19 cellular contexts compared by ENCODE assay signal in the genomic region with DNA sequence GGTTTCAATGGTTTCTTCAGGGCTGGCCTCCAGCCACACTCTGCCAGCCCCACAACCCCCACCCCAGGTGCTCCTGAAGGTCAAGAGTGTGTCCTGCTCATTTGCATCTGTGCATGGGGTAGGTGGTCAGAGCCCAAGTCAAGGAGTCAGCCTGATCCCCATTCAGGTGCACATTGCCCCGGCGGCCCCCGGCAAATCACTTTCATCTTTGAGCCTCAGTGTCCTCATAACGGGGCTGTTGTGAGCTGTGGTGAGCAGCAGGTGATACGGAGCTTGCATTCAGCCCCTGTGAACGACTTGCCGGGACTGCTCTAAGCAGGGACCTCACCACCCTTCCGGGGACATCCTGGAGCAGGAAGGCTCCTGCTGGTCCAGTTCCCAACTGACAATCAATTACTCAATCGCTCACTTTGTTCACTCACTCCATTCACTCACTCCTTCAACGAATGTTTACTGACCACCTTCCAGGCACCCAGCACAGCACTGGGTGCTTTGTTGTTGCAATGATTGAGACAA.
DNase-seq lines count a peak whose midpoint lies in the region; ATAC-seq and TF ChIP-seq lines count a peak whose summit lies in the region.
"Had no signal": no experiment of that assay in that cellular context is flagged by ENCODE, and none has a peak within 500 bp of the region (broad histone marks: within the 10 kb centered on the region; RNA-seq: fewer than 3 reads in every experiment).

No MANE protein-coding gene starts in this region.

- H2BK120ac ChIP-seq in IMR-90 (ENCODE audit: low read depth, low read length) = no peak overlapping the region

- H3K36me3 ChIP-seq in IMR-90 (ENCODE audit: control insufficient read depth, insufficient read depth, low read length) = no peaks in the 10 kb centered on the region
- no peaks in the 10 kb centered on the region for H3K36me3 ChIP-seq in Peyer's patch
- H3K36me3 ChIP-seq in esophagus (ENCODE audit: control insufficient read depth in 2 of 2, insufficient read depth in 2 of 2, low read length in 1 of 2) = no peaks in the 10 kb centered on the region
- no peaks in the 10 kb centered on the region for H3K36me3 ChIP-seq in naive thymus-derived CD4-positive, alpha-beta T cell (ENCODE audit: control insufficient read depth in 2 of 3, insufficient read depth in 3 of 3, low read length in 3 of 3)

- H3K27me3 ChIP-seq in IMR-90 (ENCODE audit: control insufficient read depth, insufficient read depth, low read length) (peaks cover 5% of the 10 kb centered on the region; the same call in 1 of the 2 replicates), Peyer's patch (no peaks in the 10 kb centered on the region), esophagus (ENCODE audit: control insufficient read depth in 1 of 2, insufficient read depth in 2 of 2, low read length in 2 of 2) (no peaks in the 10 kb centered on the region)
- H3K27me3 ChIP-seq in naive thymus-derived CD4-positive, alpha-beta T cell (ENCODE audit: control insufficient read depth in 2 of 2, insufficient read depth in 2 of 2, low read length in 2 of 2) = no peaks in the 10 kb centered on the region

- in situ Hi-C loops in IMR-90 (cut with MboI; ENCODE audit: low sequenced_read_pairs) = no loop called here

- H3K9me3 ChIP-seq in IMR-90 (ENCODE audit: control insufficient read depth, insufficient read depth, low read length) = no peaks in the 10 kb centered on the region
- H3K9me3 ChIP-seq in Peyer's patch = no peaks in the 10 kb centered on the region
- no peaks in the 10 kb centered on the region for H3K9me3 ChIP-seq in esophagus (ENCODE audit: control insufficient read depth in 2 of 2, insufficient read depth in 1 of 2, low read depth in 1 of 2, low read length in 1 of 2)
- H3K9me3 ChIP-seq in naive thymus-derived CD4-positive, alpha-beta T cell (ENCODE audit: control insufficient read depth in 2 of 3, low read length in 3 of 3) = no peaks in the 10 kb centered on the region

- no peak overlapping the region for H4K5ac ChIP-seq in IMR-90 (ENCODE audit: low read depth, low read length)

- no peaks in the 10 kb centered on the region for H4K20me1 ChIP-seq in IMR-90 (ENCODE audit: insufficient read depth, low read length)

- no peak overlapping the region for H4K8ac ChIP-seq in IMR-90 (ENCODE audit: low read depth in 2 of 2, low read length in 2 of 2)

- no peaks in the 10 kb centered on the region for H3K36me3 Mint-ChIP-seq in stimulated activated memory B cell treated with anti-CD40 and anti-IgM and Interleukin-4, amounts not matched to agents 10 μg/mL and 1 μg/mL and 100 μg/mL, for 72 hours
- H3K36me3 Mint-ChIP-seq in naive thymus-derived CD4-positive, alpha-beta T cell = no peaks in the 10 kb centered on the region

- H3K9ac ChIP-seq in IMR-90 (ENCODE audit: low read depth, low read length) = no peak overlapping the region

- no peak overlapping the region for H3K14ac ChIP-seq in IMR-90 (replicated peaks; ENCODE audit: low read depth, low read length)

- no peaks in the 10 kb centered on the region for H3K79me1 ChIP-seq in IMR-90 (ENCODE audit: low read depth in 1 of 2, low read length in 2 of 2)

- H3K9me3 Mint-ChIP-seq in stimulated activated memory B cell treated with anti-CD40 and anti-IgM and Interleukin-4, amounts not matched to agents 10 μg/mL and 1 μg/mL and 100 μg/mL, for 72 hours = no peaks in the 10 kb centered on the region
- no peaks in the 10 kb centered on the region for H3K9me3 Mint-ChIP-seq in naive thymus-derived CD4-positive, alpha-beta T cell
- H3K9me3 Mint-ChIP-seq: CD14-positive monocyte, H9 had no signal

- H2AK5ac ChIP-seq in IMR-90 (ENCODE audit: low read depth, low read length) = no peak overlapping the region; the same call in 1 of the 2 replicates

- H3K27me3 Mint-ChIP-seq in stimulated activated memory B cell treated with anti-CD40 and anti-IgM and Interleukin-4, amounts not matched to agents 10 μg/mL and 1 μg/mL and 100 μg/mL, for 72 hours = no peaks in the 10 kb centered on the region
- peaks cover 0 to 6% (median 0%) of the 10 kb centered on the region in 5 donors for H3K27me3 Mint-ChIP-seq in naive thymus-derived CD4-positive, alpha-beta T cell

- H2BK5ac ChIP-seq in IMR-90 (ENCODE audit: low read depth, low read length, poor library complexity, severe bottlenecking) = no peak overlapping the region

- H3K56ac ChIP-seq in IMR-90 (ENCODE audit: extremely low read depth, insufficient read depth, low read length) = no peak overlapping the region

- H2BK20ac ChIP-seq in IMR-90 (ENCODE audit: low read depth, low read length) = no peak overlapping the region

- TF ChIP-seq CTCF in IMR-90 (conservative IDR thresholded peaks at IDR 0.05; ENCODE audit: low read depth, low read length) (no peak), Peyer's patch (IDR thresholded peaks at IDR 0.05) (no peak)

- H3K23ac ChIP-seq in IMR-90 (ENCODE audit: low read depth, low read length) = no peak overlapping the region

- H3K9me1 ChIP-seq in IMR-90 (ENCODE audit: insufficient read depth, low read length) = peaks cover 3% of the 10 kb centered on the region; the same call in 1 of the 2 replicates

- POLR2A ChIA-PET in IMR-90 (lab: Charles Lee; ENCODE audit: unreplicated experiment) = no interaction called here
- POLR2A ChIA-PET in naive thymus-derived CD4-positive, alpha-beta T cell (lab: Charles Lee) = no interaction called here

- no peak for TF ChIP-seq RAD21 in IMR-90 (IDR thresholded peaks at IDR 0.05; ENCODE audit: low read length)

- no peak overlapping the region for H2AFZ ChIP-seq in IMR-90 (replicated peaks; ENCODE audit: low read length, poor library complexity)

- CTCF ChIA-PET in IMR-90 (lab: Yijun Ruan, JAX) = no interaction called here
- CTCF ChIA-PET in naive thymus-derived CD4-positive, alpha-beta T cell (lab: Charles Lee) = no interaction called here

- no peaks in the 10 kb centered on the region for H3K4me1 ChIP-seq in IMR-90 (ENCODE audit: control insufficient read depth, insufficient read depth, low read length)
- H3K4me1 ChIP-seq in Peyer's patch = peaks cover 0 to 37% (median 0%) of the 10 kb centered on the region in 4 donors
- H3K4me1 ChIP-seq in esophagus (ENCODE audit: control insufficient read depth in 2 of 2, insufficient read depth in 2 of 2, low read length in 1 of 2) = peaks cover 4 to 18% of the 10 kb centered on the region in 2 donors
- no peaks in the 10 kb centered on the region for H3K4me1 ChIP-seq in naive thymus-derived CD4-positive, alpha-beta T cell (ENCODE audit: control insufficient read depth in 2 of 2, insufficient read depth in 2 of 2, low read length in 2 of 2)

- H3K4me3 ChIP-seq in IMR-90 (ENCODE audit: insufficient read depth, low read depth, low read length) = no peak overlapping the region
- H3K4me3 ChIP-seq in Peyer's patch = no peak overlapping the region
- no peak overlapping the region for H3K4me3 ChIP-seq in esophagus (ENCODE audit: low read depth in 1 of 2, low read length in 2 of 2)
- H3K4me3 ChIP-seq in naive thymus-derived CD4-positive, alpha-beta T cell (ENCODE audit: low read length) = no peak overlapping the region

- peak overlapping the region; percentile 76 for H2AK9ac ChIP-seq in IMR-90 (replicated peaks; ENCODE audit: low read depth, low read length, poor library complexity)

- WGBS in IMR-90 (ENCODE audit: extremely low coverage in 2 of 2, insufficient read length in 1 of 2), 2 experiments = 71% methylated on average over 5 of the region's 10 CpGs; no CpG with 5 or more reads in 1 of the 2 experiments
- 84 to 91% methylated on average over 10 of the region's 10 CpGs for WGBS in esophagus, 2 donors

- no peak overlapping the region for H3K27ac ChIP-seq in IMR-90 (ENCODE audit: insufficient read depth, low read length)
- peak overlapping the region in 3 of 4 donors; percentile 60 to 92 (median 83) for H3K27ac ChIP-seq in Peyer's patch
- peak overlapping the region; percentile 12 to 83 for H3K27ac ChIP-seq in esophagus (ENCODE audit: low read depth in 2 of 2, low read length in 1 of 2)
- H3K27ac ChIP-seq in naive thymus-derived CD4-positive, alpha-beta T cell (ENCODE audit: low read depth, low read length) = no peak overlapping the region

- peaks cover 17% of the 10 kb centered on the region for H3K4me1 Mint-ChIP-seq in stimulated activated memory B cell treated with anti-CD40 and anti-IgM and Interleukin-4, amounts not matched to agents 10 μg/mL and 1 μg/mL and 100 μg/mL, for 72 hours
- peaks cover 0 to 2% (median 0%) of the 10 kb centered on the region in 7 donors for H3K4me1 Mint-ChIP-seq in naive thymus-derived CD4-positive, alpha-beta T cell

- dilution Hi-C loops in IMR-90 (cut with HindIII; ENCODE audit: low sequenced_read_pairs, unreplicated experiment) = no loop called here

- no peak overlapping the region for H3K4me2 ChIP-seq in IMR-90 (ENCODE audit: low read depth, low read length)

- H3K4me3 Mint-ChIP-seq in stimulated activated memory B cell treated with anti-CD40 and anti-IgM and Interleukin-4, amounts not matched to agents 10 μg/mL and 1 μg/mL and 100 μg/mL, for 72 hours = no peak overlapping the region
- no peak overlapping the region for H3K4me3 Mint-ChIP-seq in naive thymus-derived CD4-positive, alpha-beta T cell
- H3K4me3 Mint-ChIP-seq: CD14-positive monocyte, H9 had no signal

- intact Hi-C loops in IMR-90 (cut with micrococcal nuclease) = no loop called here
- intact Hi-C loops in naive thymus-derived CD4-positive, alpha-beta T cell (cut with micrococcal nuclease) = no loop called here

- H3K27ac Mint-ChIP-seq in stimulated activated memory B cell treated with anti-CD40 and anti-IgM and Interleukin-4, amounts not matched to agents 10 μg/mL and 1 μg/mL and 100 μg/mL, for 72 hours = peak overlapping the region; percentile 14
- H3K27ac Mint-ChIP-seq in naive thymus-derived CD4-positive, alpha-beta T cell = no peak overlapping the region
- H3K27ac Mint-ChIP-seq: H9 had no signal

- TF ChIP-seq POLR2A in IMR-90 (IDR thresholded peaks at IDR 0.05; ENCODE audit: low read depth, low read length) (no peak), Peyer's patch (IDR thresholded peaks at IDR 0.05) (no peak)

- DNase-seq in IMR-90 = no peak
- DNase-seq in Peyer's patch = no peak
- DNase-seq in naive thymus-derived CD4-positive, alpha-beta T cell = no peak
- no peak for DNase-seq in NCI-H446 (lab: John Stamatoyannopoulos, UW)
- DNase-seq: ACHN, AML-193, DMS153, H9, NCI-H1417, NCI-H1930, NCI-H2171, NCI-H774, SIG-M5 had no signal

- no peak overlapping the region for H3K18ac ChIP-seq in IMR-90 (ENCODE audit: low read depth, low read length)

- no peak overlapping the region for H4K91ac ChIP-seq in IMR-90 (ENCODE audit: insufficient read depth, low read depth, low read length)

- BruUV-seq in IMR-90 (replicated peaks; lab: Mats Ljungman, UMichigan) = no TSS peak

- H3K4ac ChIP-seq in IMR-90 (ENCODE audit: low read depth, low read length) = no peak overlapping the region

- H2BK15ac ChIP-seq in IMR-90 (ENCODE audit: low read depth, low read length) = no peak overlapping the region

- no peak for ATAC-seq in IMR-90 (ENCODE audit: low read depth)
- ATAC-seq in stimulated activated memory B cell treated with anti-CD40 and anti-IgM and Interleukin-4, amounts not matched to agents 10 μg/mL and 1 μg/mL and 100 μg/mL, for 72 hours = no peak
- ATAC-seq in naive thymus-derived CD4-positive, alpha-beta T cell = no peak
- no peak for ATAC-seq in HG02884 (IDR thresholded peaks at IDR 0.05; ENCODE audit: unreplicated experiment)
- ATAC-seq in activated CD4-positive, CD25-positive, alpha-beta regulatory T cell treated with anti-CD3 and anti-CD28 coated beads, Interleukin-2, amount 50 U/mL, for 24 hours = no peak
- ATAC-seq: Panc1 had no signal

TF ChIP-seq in IMR-90, 13 proteins besides CTCF, POLR2A, EP300 and RAD21 (continues in another document):
- no peak for TF ChIP-seq SMC3 (IDR thresholded peaks at IDR 0.05; ENCODE audit: low read depth, low read length)

Comparison
In these comparisons a context has a peak if more than half of its experiments do, and no peak if none do; other contexts are left out.
1. H3K27ac ChIP-seq: peak in Peyer's patch (3 of 4) and esophagus (2 of 2); none in IMR-90 (single experiment) and naive thymus-derived CD4-positive, alpha-beta T cell (single experiment).